In the genomic region with DNA sequence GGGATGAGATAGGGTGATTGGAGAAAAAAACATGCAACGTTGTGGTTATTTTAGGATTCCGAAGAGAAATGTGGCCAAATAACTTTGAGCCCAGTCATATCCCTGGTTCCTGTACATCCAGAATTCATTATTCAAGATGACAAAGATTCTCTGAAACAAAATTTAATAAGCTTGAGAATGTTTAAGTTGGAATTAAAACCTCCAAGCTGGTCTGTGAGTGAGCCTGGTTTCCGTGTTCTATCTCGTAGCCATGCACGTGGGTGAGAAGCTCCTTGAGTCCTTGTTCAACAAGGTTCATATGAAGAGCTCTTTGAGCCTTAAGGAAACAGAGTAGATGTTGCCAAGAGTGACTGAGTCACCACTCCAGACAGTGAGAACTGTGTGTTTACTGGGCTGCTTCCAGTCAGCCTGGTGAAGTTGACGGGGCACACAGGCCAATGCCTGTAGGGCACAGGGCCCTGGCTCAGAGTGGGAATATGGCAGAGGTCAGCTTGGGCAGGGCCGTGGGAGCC, we compare ENCODE assay signal across 2 cellular contexts.
TF ChIP-seq lines count a peak whose summit lies in the region.

No MANE protein-coding gene starts in this region.

TF ChIP-seq in liver, 16 proteins besides CTCF, POLR2A, EP300 and RAD21 (continued from another document):
- TF ChIP-seq, protein P1, sequence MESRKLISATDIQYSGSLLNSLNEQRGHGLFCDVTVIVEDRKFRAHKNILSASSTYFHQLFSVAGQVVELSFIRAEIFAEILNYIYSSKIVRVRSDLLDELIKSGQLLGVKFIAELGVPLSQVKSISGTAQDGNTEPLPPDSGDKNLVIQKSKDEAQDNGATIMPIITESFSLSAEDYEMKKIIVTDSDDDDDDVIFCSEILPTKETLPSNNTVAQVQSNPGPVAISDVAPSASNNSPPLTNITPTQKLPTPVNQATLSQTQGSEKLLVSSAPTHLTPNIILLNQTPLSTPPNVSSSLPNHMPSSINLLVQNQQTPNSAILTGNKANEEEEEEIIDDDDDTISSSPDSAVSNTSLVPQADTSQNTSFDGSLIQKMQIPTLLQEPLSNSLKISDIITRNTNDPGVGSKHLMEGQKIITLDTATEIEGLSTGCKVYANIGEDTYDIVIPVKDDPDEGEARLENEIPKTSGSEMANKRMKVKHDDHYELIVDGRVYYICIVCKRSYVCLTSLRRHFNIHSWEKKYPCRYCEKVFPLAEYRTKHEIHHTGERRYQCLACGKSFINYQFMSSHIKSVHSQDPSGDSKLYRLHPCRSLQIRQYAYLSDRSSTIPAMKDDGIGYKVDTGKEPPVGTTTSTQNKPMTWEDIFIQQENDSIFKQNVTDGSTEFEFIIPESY (IDR thresholded peaks at IDR 0.05): peak; percentile 30
- TF ChIP-seq GABPA (IDR thresholded peaks at IDR 0.05 in 1 of 2, conservative IDR thresholded peaks at IDR 0.05 in 1 of 2): no peak
- TF ChIP-seq RXRA (IDR thresholded peaks at IDR 0.05): peak; percentile 51 to 88
- TF ChIP-seq FOXA2 (IDR thresholded peaks at IDR 0.05): peak; percentile 45
- TF ChIP-seq, protein P2, sequence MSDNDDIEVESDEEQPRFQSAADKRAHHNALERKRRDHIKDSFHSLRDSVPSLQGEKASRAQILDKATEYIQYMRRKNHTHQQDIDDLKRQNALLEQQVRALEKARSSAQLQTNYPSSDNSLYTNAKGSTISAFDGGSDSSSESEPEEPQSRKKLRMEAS (IDR thresholded peaks at IDR 0.05): peak; percentile 50
- peak in 1 of 2 donors; percentile 92 for TF ChIP-seq JUND (IDR thresholded peaks at IDR 0.05)
- peak; percentile 28 to 79 for TF ChIP-seq HNF4A (conservative IDR thresholded peaks at IDR 0.05)
- TF ChIP-seq TAF1 (conservative IDR thresholded peaks at IDR 0.05): no peak
- TF ChIP-seq HNF4G (IDR thresholded peaks at IDR 0.05): no peak
- TF ChIP-seq EGR1 (IDR thresholded peaks at IDR 0.05; ENCODE audit: low read depth in 2 of 2): peak in 1 of 2 donors; percentile 26
- TF ChIP-seq, protein P3, sequence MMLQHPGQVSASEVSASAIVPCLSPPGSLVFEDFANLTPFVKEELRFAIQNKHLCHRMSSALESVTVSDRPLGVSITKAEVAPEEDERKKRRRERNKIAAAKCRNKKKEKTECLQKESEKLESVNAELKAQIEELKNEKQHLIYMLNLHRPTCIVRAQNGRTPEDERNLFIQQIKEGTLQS (IDR thresholded peaks at IDR 0.05): no peak
- TF ChIP-seq NR2F2 (IDR thresholded peaks at IDR 0.05): no peak
- peak; percentile 49 for TF ChIP-seq FOXA1 (IDR thresholded peaks at IDR 0.05)
- TF ChIP-seq, protein P4, sequence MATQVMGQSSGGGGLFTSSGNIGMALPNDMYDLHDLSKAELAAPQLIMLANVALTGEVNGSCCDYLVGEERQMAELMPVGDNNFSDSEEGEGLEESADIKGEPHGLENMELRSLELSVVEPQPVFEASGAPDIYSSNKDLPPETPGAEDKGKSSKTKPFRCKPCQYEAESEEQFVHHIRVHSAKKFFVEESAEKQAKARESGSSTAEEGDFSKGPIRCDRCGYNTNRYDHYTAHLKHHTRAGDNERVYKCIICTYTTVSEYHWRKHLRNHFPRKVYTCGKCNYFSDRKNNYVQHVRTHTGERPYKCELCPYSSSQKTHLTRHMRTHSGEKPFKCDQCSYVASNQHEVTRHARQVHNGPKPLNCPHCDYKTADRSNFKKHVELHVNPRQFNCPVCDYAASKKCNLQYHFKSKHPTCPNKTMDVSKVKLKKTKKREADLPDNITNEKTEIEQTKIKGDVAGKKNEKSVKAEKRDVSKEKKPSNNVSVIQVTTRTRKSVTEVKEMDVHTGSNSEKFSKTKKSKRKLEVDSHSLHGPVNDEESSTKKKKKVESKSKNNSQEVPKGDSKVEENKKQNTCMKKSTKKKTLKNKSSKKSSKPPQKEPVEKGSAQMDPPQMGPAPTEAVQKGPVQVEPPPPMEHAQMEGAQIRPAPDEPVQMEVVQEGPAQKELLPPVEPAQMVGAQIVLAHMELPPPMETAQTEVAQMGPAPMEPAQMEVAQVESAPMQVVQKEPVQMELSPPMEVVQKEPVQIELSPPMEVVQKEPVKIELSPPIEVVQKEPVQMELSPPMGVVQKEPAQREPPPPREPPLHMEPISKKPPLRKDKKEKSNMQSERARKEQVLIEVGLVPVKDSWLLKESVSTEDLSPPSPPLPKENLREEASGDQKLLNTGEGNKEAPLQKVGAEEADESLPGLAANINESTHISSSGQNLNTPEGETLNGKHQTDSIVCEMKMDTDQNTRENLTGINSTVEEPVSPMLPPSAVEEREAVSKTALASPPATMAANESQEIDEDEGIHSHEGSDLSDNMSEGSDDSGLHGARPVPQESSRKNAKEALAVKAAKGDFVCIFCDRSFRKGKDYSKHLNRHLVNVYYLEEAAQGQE (IDR thresholded peaks at IDR 0.05): no peak
- peak; percentile 53 for TF ChIP-seq YY1 (IDR thresholded peaks at IDR 0.05)

TF ChIP-seq in HepG2, 621 proteins besides CTCF, POLR2A, EP300 and RAD21:
- TF ChIP-seq, protein P5, sequence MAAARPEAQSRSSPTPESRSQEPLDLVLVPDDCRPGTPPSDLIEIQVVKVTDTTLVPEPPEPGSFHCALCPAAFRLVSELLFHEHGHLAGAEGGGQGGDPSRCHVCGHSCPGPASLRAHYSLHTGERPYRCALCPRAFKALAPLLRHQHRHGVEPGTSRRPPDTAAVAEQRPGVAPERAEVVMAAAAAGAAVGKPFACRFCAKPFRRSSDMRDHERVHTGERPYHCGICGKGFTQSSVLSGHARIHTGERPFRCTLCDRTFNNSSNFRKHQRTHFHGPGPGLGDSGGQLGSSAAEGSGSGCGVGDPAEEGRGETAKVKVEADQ (CRISPR knock-in tag; IDR thresholded peaks at IDR 0.05; ENCODE audit: borderline replicate concordance): no peak
- TF ChIP-seq, protein P6, sequence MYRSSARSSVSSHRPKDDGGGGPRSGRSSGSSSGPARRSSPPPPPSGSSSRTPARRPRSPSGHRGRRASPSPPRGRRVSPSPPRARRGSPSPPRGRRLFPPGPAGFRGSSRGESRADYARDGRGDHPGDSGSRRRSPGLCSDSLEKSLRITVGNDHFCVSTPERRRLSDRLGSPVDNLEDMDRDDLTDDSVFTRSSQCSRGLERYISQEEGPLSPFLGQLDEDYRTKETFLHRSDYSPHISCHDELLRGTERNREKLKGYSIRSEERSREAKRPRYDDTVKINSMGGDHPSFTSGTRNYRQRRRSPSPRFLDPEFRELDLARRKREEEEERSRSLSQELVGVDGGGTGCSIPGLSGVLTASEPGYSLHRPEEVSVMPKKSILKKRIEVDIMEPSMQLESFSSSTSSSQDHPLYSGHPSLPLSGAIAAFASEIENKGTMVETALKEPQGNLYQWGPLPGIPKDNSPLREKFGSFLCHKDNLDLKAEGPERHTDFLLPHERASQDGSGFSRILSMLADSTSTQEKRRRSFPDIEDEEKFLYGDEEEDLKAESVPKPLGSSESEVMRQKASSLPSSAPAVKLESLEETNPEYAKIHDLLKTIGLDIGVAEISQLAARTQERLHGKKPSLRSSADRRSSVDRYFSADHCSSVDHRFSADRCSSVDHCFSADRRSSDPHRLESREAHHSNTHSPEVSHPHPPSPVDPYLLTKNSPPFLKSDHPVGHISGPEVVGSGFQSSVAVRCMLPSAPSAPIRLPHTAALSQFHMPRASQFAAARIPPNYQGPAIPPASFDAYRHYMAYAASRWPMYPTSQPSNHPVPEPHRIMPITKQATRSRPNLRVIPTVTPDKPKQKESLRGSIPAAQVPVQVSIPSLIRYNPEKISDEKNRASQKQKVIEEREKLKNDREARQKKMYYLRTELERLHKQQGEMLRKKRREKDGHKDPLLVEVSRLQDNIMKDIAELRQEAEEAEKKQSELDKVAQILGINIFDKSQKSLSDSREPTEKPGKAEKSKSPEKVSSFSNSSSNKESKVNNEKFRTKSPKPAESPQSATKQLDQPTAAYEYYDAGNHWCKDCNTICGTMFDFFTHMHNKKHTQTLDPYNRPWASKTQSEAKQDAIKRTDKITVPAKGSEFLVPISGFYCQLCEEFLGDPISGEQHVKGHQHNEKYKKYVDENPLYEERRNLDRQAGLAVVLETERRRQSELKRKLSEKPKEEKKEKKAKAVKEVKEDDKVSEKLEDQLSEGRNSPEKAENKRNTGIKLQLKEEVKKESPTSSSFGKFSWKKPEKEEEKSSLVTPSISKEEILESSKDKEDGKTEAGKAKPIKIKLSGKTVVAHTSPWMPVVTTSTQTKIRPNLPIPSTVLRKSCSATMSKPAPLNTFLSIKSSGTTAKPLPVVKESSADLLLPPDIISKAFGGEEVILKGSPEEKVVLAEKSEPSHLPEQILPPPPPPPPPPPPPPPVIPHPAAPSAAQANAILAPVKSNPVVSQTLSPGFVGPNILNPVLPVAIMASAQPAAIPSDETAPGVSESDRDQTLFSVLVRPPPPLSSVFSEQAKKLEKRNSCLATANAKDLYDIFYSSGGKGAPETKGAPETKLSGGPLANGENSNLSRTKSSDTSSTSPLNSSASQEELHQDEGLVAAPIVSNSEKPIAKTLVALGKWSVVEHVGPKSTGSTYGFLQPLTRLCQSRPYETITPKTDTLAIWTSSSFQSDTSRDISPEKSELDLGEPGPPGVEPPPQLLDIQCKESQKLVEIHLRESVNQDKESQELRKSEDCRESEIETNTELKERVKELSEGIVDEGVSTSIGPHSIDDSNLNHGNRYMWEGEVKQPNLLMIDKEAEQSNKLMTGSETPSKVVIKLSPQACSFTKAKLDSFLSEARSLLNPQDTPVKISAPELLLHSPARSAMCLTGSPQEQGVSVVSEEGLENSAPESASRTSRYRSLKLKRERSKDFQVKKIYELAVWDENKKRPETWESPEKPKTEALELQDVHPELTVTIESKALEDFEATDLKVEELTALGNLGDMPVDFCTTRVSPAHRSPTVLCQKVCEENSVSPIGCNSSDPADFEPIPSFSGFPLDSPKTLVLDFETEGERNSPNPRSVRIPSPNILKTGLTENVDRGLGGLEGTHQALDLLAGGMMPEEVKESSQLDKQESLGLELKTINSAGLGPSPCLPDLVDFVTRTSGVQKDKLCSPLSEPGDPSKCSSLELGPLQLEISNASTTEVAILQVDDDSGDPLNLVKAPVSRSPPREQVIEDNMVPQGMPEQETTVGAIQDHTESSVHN (CRISPR knock-in tag; IDR thresholded peaks at IDR 0.05): no peak
- TF ChIP-seq CHD2 (IDR thresholded peaks at IDR 0.05; ENCODE audit: low read depth, low read length): no peak
